In genomic region chr17:29394761-29395160, GRCh38 we compare ENCODE assay signal across 24 cellular contexts.
"Had no signal": no experiment of that assay in that cellular context is flagged by ENCODE, and none has a peak within 500 bp of the region (broad histone marks: within the 10 kb centered on the region; RNA-seq: fewer than 3 reads in every experiment).

No MANE protein-coding gene starts in this region.

- H3K9ac ChIP-seq: neural progenitor cell had no signal

- H3K27ac Mint-ChIP-seq: activated naive CD4-positive, alpha-beta T cell treated with anti-CD3 and anti-CD28 coated beads, Interleukin-2, amount 10 ng/mL, durations not matched to agents 7 days and 5 days; activated naive CD8-positive, alpha-beta T cell treated with anti-CD3 and anti-CD28 coated beads, Interleukin-2, amount 50 U/mL, for 24 hours; activated T-cell treated with anti-CD3 and anti-CD28 coated beads, Interleukin-2, amount 50 U/mL, for 72 hours; dendritic cell treated with granulocyte-macrophage colony-stimulating factor and Interleukin-4, amounts not matched to agents 40 ng/mL and 50 ng/mL, for 4 days; neural progenitor cell; progenitor cell of endocrine pancreas had no signal

- H3K27me3 ChIP-seq: body of pancreas, neural progenitor cell had no signal

- H3K4me2 ChIP-seq: neural progenitor cell had no signal

- H3K27ac ChIP-seq: body of pancreas, left ventricle myocardium inferior, neural progenitor cell had no signal

- H3K9me3 ChIP-seq: body of pancreas, left ventricle myocardium inferior had no signal

- H3K36me3 ChIP-seq: neural progenitor cell had no signal

- H3K36me3 Mint-ChIP-seq: naive B cell had no signal

- H3K9me3 Mint-ChIP-seq: activated naive CD4-positive, alpha-beta T cell treated with anti-CD3 and anti-CD28 coated beads, Interleukin-2, amount 10 ng/mL, durations not matched to agents 7 days and 5 days; activated naive CD8-positive, alpha-beta T cell treated with anti-CD3 and anti-CD28 coated beads, Interleukin-2, amount 50 U/mL, for 24 hours; activated T-cell treated with anti-CD3 and anti-CD28 coated beads, Interleukin-2, amount 50 U/mL, for 72 hours; dendritic cell treated with granulocyte-macrophage colony-stimulating factor and Interleukin-4, amounts not matched to agents 40 ng/mL and 50 ng/mL, for 4 days; naive B cell; neural progenitor cell had no signal

- H3K4me3 ChIP-seq: body of pancreas, left ventricle myocardium inferior, neural progenitor cell had no signal

- H3K27me3 Mint-ChIP-seq: activated naive CD4-positive, alpha-beta T cell treated with anti-CD3 and anti-CD28 coated beads, Interleukin-2, amount 10 ng/mL, durations not matched to agents 7 days and 5 days; activated naive CD8-positive, alpha-beta T cell treated with anti-CD3 and anti-CD28 coated beads, Interleukin-2, amount 50 U/mL, for 24 hours; dendritic cell treated with granulocyte-macrophage colony-stimulating factor and Interleukin-4, amounts not matched to agents 40 ng/mL and 50 ng/mL, for 4 days; naive B cell; progenitor cell of endocrine pancreas had no signal

- ATAC-seq: activated naive CD8-positive, alpha-beta T cell treated with anti-CD3 and anti-CD28 coated beads, Interleukin-2, amount 50 U/mL, for 24 hours; activated T-cell treated with anti-CD3 and anti-CD28 coated beads, Interleukin-2, amount 50 U/mL, for 72 hours; body of pancreas; esophagus mucosa; stimulated activated naive CD8-positive, alpha-beta T cell treated with anti-CD3 and anti-CD28 coated beads, Interleukin-15, Interleukin-2, amounts not matched to agents 100 U/mL and 50 U/mL, for 24 hours had no signal

- DNase-seq: activated CD4-positive, alpha-beta T cell treated with anti-CD3 and anti-CD28 coated beads for 4 hours; activated CD4-positive, alpha-beta T cell treated with anti-CD3 and anti-CD28 coated beads, Interleukin-2, amount 50 U/mL, for 48 hours; activated CD4-positive, CD25-positive, alpha-beta regulatory T cell; activated effector memory CD4-positive, alpha-beta T cell treated with Interleukin-2 at 50 U/mL for 16 hours; activated naive CD4-positive, alpha-beta T cell treated with anti-CD3 and anti-CD28 coated beads, Interleukin-2, amount 10 ng/mL, durations not matched to agents 7 days and 5 days; activated naive CD8-positive, alpha-beta T cell treated with anti-CD3 and anti-CD28 coated beads, Interleukin-2, amount 50 U/mL, for 24 hours; activated T-cell treated with anti-CD3 and anti-CD28 coated beads, Interleukin-2, amount 50 U/mL, for 72 hours; body of pancreas; effector CD4-positive, alpha-beta T cell; foreskin melanocyte; hippocampal formation; kidney glomerular epithelial cell; left ventricle myocardium inferior; mammary epithelial cell; naive B cell; retina; stimulated activated CD4-positive, alpha-beta T cell treated with anti-CD3 and anti-CD28 coated beads, Interleukin-4, amount 100 ng/mL, for 24 hours; stimulated activated naive CD8-positive, alpha-beta T cell treated with anti-CD3 and anti-CD28 coated beads, Interleukin-15, Interleukin-2, amounts not matched to agents 100 U/mL and 50 U/mL, for 24 hours; T1000 had no signal

- H3K4me3 Mint-ChIP-seq: activated naive CD4-positive, alpha-beta T cell treated with anti-CD3 and anti-CD28 coated beads, Interleukin-2, amount 10 ng/mL, durations not matched to agents 7 days and 5 days; activated naive CD8-positive, alpha-beta T cell treated with anti-CD3 and anti-CD28 coated beads, Interleukin-2, amount 50 U/mL, for 24 hours; activated T-cell treated with anti-CD3 and anti-CD28 coated beads, Interleukin-2, amount 50 U/mL, for 72 hours; dendritic cell treated with granulocyte-macrophage colony-stimulating factor and Interleukin-4, amounts not matched to agents 40 ng/mL and 50 ng/mL, for 4 days; neural progenitor cell had no signal

- FAIRE-seq: endothelial cell of umbilical vein had no signal

- H2AFZ ChIP-seq: neural progenitor cell had no signal
